Comparison of ENCODE assay signal across 12 cellular contexts in the genomic region with DNA sequence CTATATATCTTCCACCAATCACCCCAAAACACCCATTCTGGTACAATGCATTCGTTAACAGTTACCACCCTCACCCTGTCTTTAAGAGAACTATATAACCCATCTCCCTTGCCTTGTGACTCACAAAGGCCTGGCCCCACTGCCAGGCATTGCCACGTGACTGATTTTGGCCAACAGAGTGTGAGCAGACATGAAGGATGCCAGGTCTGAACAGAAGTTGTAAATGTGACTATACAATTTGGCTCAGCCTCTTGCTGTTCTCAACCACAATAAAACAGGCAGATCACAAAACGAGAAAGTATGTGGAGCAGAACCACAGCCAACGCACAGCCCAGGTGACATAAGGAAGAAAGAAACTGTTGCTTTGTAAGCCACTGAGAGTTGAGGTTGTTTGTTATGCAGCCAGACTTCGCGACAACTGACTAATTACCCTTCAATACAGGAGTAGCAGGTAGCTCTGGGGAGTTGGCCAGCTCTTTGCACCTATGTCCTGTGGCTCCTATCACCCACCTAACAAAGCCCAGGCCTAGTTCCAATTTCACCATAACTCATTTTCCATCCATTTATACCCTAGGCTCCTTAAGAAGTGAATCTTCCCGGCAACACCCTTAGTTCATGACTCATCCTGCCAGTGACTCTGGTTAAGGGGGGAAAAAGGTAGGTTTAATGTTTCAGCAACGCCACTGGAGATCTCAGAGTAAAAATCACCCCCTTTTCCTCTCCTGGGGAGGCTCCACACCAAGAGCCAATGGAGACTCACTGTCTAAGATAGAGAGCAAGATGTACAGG. TPM values are rescaled to one million over a fixed set of nuclear protein-coding genes. Genes with fewer than 3 reads are reported as not detected.
DNase-seq lines count a peak whose midpoint lies in the region; ATAC-seq, FAIRE-seq and TF ChIP-seq lines count a peak whose summit lies in the region.
"Had no signal": no experiment of that assay in that cellular context is flagged by ENCODE, and none has a peak within 500 bp of the region (broad histone marks: within the 10 kb centered on the region; RNA-seq: fewer than 3 reads in every experiment).

No MANE protein-coding gene starts in this region.

- intact Hi-C loops in ascending aorta (cut with DNase I): no loop called here

- no peaks in the 10 kb centered on the region for H3K36me3 ChIP-seq in ascending aorta
- H3K36me3 ChIP-seq: tibial nerve had no signal

- H3K9me3 ChIP-seq in ascending aorta: no peaks in the 10 kb centered on the region
- H3K9me3 ChIP-seq: tibial nerve had no signal

- H3K27ac ChIP-seq in ascending aorta: peak overlapping the region; percentile 72 to 78
- H3K27ac ChIP-seq: tibial nerve had no signal

- ATAC-seq in HG03469 (IDR thresholded peaks at IDR 0.05; ENCODE audit: unreplicated experiment): peak; percentile 40

- TF ChIP-seq POLR2A in GM12891 (IDR thresholded peaks at IDR 0.05; ENCODE audit: low read depth, low read length): no peak

- peaks cover 20 to 43% of the 10 kb centered on the region in 2 donors for H3K4me1 ChIP-seq in ascending aorta

- FAIRE-seq in GM12891 (lab: Jason Lieb, UNC): peak; percentile 9

- H3K4me3 ChIP-seq in ascending aorta: no peak overlapping the region
- H3K4me3 ChIP-seq: tibial nerve had no signal

- no peaks in the 10 kb centered on the region for H3K27me3 ChIP-seq in ascending aorta
- H3K27me3 ChIP-seq: tibial nerve had no signal

- TF ChIP-seq CTCF in ascending aorta (IDR thresholded peaks at IDR 0.05): no peak

- DNase-seq in GM12891 (ENCODE audit: insufficient read length, low spot score): no peak
- no peak for DNase-seq in ascending aorta (ENCODE audit: low spot score in 2 of 2)
- DNase-seq in occipital lobe (lab: John Stamatoyannopoulos, UW): peak; percentile 73
- no peak for DNase-seq in NCI-H1105 treated with DMSO at 0.1 percent for 48 hours (lab: John Stamatoyannopoulos, UW)
- DNase-seq in NCI-H748 treated with DMSO at 0.1 percent for 48 hours (lab: John Stamatoyannopoulos, UW): no peak
- no peak for DNase-seq in NCI-H2196 treated with DMSO at 0.1 percent for 48 hours (lab: John Stamatoyannopoulos, UW; ENCODE audit: unreplicated experiment)
- no peak for DNase-seq in NCI-H2227 (lab: John Stamatoyannopoulos, UW; ENCODE audit: unreplicated experiment)
- DNase-seq: CD8-positive, alpha-beta memory T cell; NCI-H1436; stimulated activated CD4-positive, alpha-beta T cell treated with anti-CD3 and anti-CD28 coated beads, Interleukin-4, amount 100 ng/mL, for 24 hours had no signal

TF ChIP-seq in GM12891, 5 proteins besides CTCF, POLR2A, EP300 and RAD21:
- no peak for TF ChIP-seq TAF1 (IDR thresholded peaks at IDR 0.05; ENCODE audit: low read depth, low read length)
- TF ChIP-seq POLR2AphosphoS5 (IDR thresholded peaks at IDR 0.05; ENCODE audit: low read depth, low read length): no peak
- no peak for TF ChIP-seq POU2F2 (IDR thresholded peaks at IDR 0.05; ENCODE audit: low read depth, low read length)
- TF ChIP-seq PAX5 (IDR thresholded peaks at IDR 0.05; ENCODE audit: insufficient read depth, low read length, severe bottlenecking): no peak
- no peak for TF ChIP-seq SPI1 (IDR thresholded peaks at IDR 0.05; ENCODE audit: low read depth, low read length)

RNA-seq across cellular contexts. Expression of a gene that starts 53.7 kb away (rescaled TPM):
- 1.4 TPM for polyA plus RNA-seq in GM12891 (2012; ENCODE audit: low read depth, missing spikeins)
- total RNA-seq in ascending aorta (53.5 TPM), occipital lobe (22.8 TPM)
- polyA plus RNA-seq: CD8-positive, alpha-beta memory T cell had no signal
